In genomic region chr22:49008682-49009235, GRCh38 we compare ENCODE assay signal across 13 cellular contexts.
"Had no signal": no experiment of that assay in that cellular context is flagged by ENCODE, and none has a peak within 500 bp of the region (broad histone marks: within the 10 kb centered on the region; RNA-seq: fewer than 3 reads in every experiment).

No MANE protein-coding gene starts in this region.

- H3K4me3 Mint-ChIP-seq: activated B cell treated with CpG ODN at 0.5 μM for 24 hours; activated CD4-positive, alpha-beta T cell treated with anti-CD3 and anti-CD28 coated beads, Interleukin-2, amount 10 ng/mL, durations not matched to agents 7 days and 5 days; activated naive CD4-positive, alpha-beta T cell treated with anti-CD3 and anti-CD28 coated beads, Interleukin-2, amount 10 ng/mL, durations not matched to agents 7 days and 5 days; activated T-helper 1 cell treated with anti-CD3 and anti-CD28 coated beads, Interleukin-12 subunit alpha, Interleukin-12 subunit beta, Interleukin-2, Interleukin-4 antibody, amounts not matched to agents 30 ng/mL and 10 ng/mL and 1 ng/mL, durations not matched to agents 14 hours and 24 hours and 36 hours; nephron progenitor cell; stimulated activated effector memory CD8-positive, alpha-beta T cell treated with anti-CD3 and anti-CD28 coated beads, Interleukin-12 subunit alpha, Interleukin-12 subunit beta, amount 100 ng/mL, for 72 hours; T-helper 1 cell treated with Interleukin-12 subunit alpha and Interleukin-12 subunit beta and Interleukin-4 antibody, amounts not matched to agents 30 μg/mL and 1 μg/mL, for 36 hours had no signal

- DNase-seq: activated B cell treated with CpG ODN at 0.5 μM for 24 hours; activated CD4-positive, alpha-beta T cell treated with anti-CD3 and anti-CD28 coated beads, Interleukin-2, amount 10 ng/mL, durations not matched to agents 7 days and 5 days; activated naive CD4-positive, alpha-beta T cell treated with anti-CD3 and anti-CD28 coated beads, Interleukin-2, amount 10 ng/mL, durations not matched to agents 7 days and 5 days; dermis blood vessel endothelial cell; mesenchymal stem cell; nephron progenitor cell; ovary; SHP77 had no signal

- H3K27ac Mint-ChIP-seq: activated B cell treated with CpG ODN at 0.5 μM for 24 hours; activated CD4-positive, alpha-beta T cell treated with anti-CD3 and anti-CD28 coated beads, Interleukin-2, amount 10 ng/mL, durations not matched to agents 7 days and 5 days; activated naive CD4-positive, alpha-beta T cell treated with anti-CD3 and anti-CD28 coated beads, Interleukin-2, amount 10 ng/mL, durations not matched to agents 7 days and 5 days; activated T-helper 1 cell treated with anti-CD3 and anti-CD28 coated beads, Interleukin-12 subunit alpha, Interleukin-12 subunit beta, Interleukin-2, Interleukin-4 antibody, amounts not matched to agents 30 ng/mL and 10 ng/mL and 1 ng/mL, durations not matched to agents 14 hours and 24 hours and 36 hours; stimulated activated effector memory CD8-positive, alpha-beta T cell treated with anti-CD3 and anti-CD28 coated beads, Interleukin-12 subunit alpha, Interleukin-12 subunit beta, amount 100 ng/mL, for 72 hours; T-helper 1 cell treated with Interleukin-12 subunit alpha and Interleukin-12 subunit beta and Interleukin-4 antibody, amounts not matched to agents 30 μg/mL and 1 μg/mL, for 36 hours had no signal

- H3K9me3 Mint-ChIP-seq: activated CD4-positive, alpha-beta T cell treated with anti-CD3 and anti-CD28 coated beads, Interleukin-2, amount 10 ng/mL, durations not matched to agents 7 days and 5 days; stimulated activated effector memory CD8-positive, alpha-beta T cell treated with anti-CD3 and anti-CD28 coated beads, Interleukin-12 subunit alpha, Interleukin-12 subunit beta, amount 100 ng/mL, for 72 hours; T-helper 1 cell treated with Interleukin-12 subunit alpha and Interleukin-12 subunit beta and Interleukin-4 antibody, amounts not matched to agents 30 μg/mL and 1 μg/mL, for 36 hours had no signal

- H3K27ac ChIP-seq: adrenal gland, body of pancreas, ovary had no signal

- H3K9me3 ChIP-seq: adrenal gland, body of pancreas, ovary had no signal

- H3K4me1 ChIP-seq: adrenal gland, body of pancreas had no signal

- ATAC-seq: body of pancreas; stimulated activated effector memory CD8-positive, alpha-beta T cell treated with anti-CD3 and anti-CD28 coated beads, Interleukin-12 subunit alpha, Interleukin-12 subunit beta, amount 100 ng/mL, for 72 hours had no signal

- H3K4me1 Mint-ChIP-seq: activated B cell treated with CpG ODN at 0.5 μM for 24 hours; activated CD4-positive, alpha-beta T cell treated with anti-CD3 and anti-CD28 coated beads, Interleukin-2, amount 10 ng/mL, durations not matched to agents 7 days and 5 days; activated naive CD4-positive, alpha-beta T cell treated with anti-CD3 and anti-CD28 coated beads, Interleukin-2, amount 10 ng/mL, durations not matched to agents 7 days and 5 days; stimulated activated effector memory CD8-positive, alpha-beta T cell treated with anti-CD3 and anti-CD28 coated beads, Interleukin-12 subunit alpha, Interleukin-12 subunit beta, amount 100 ng/mL, for 72 hours had no signal

- H3K36me3 ChIP-seq: adrenal gland, ovary had no signal

- H3K27me3 Mint-ChIP-seq: activated B cell treated with CpG ODN at 0.5 μM for 24 hours; activated CD4-positive, alpha-beta T cell treated with anti-CD3 and anti-CD28 coated beads, Interleukin-2, amount 10 ng/mL, durations not matched to agents 7 days and 5 days; activated naive CD4-positive, alpha-beta T cell treated with anti-CD3 and anti-CD28 coated beads, Interleukin-2, amount 10 ng/mL, durations not matched to agents 7 days and 5 days had no signal

- H3K4me3 ChIP-seq: adrenal gland, body of pancreas, ovary had no signal

- H3K27me3 ChIP-seq: adrenal gland, body of pancreas, ovary had no signal

- H3K36me3 Mint-ChIP-seq: activated naive CD4-positive, alpha-beta T cell treated with anti-CD3 and anti-CD28 coated beads, Interleukin-2, amount 10 ng/mL, durations not matched to agents 7 days and 5 days; stimulated activated effector memory CD8-positive, alpha-beta T cell treated with anti-CD3 and anti-CD28 coated beads, Interleukin-12 subunit alpha, Interleukin-12 subunit beta, amount 100 ng/mL, for 72 hours had no signal
